ENCODE assay signal across 35 cellular contexts in genomic region chr3:23213813-23214212, GRCh38.
"Had no signal": no experiment of that assay in that cellular context is flagged by ENCODE, and none has a peak within 500 bp of the region (broad histone marks: within the 10 kb centered on the region; RNA-seq: fewer than 3 reads in every experiment).

No MANE protein-coding gene starts in this region.

- H3K36me3 ChIP-seq: MG63 had no signal

- H3K9me3 ChIP-seq: MG63 had no signal

- H3K27me3 ChIP-seq: MG63 had no signal

- H3K4me3 ChIP-seq: MG63 had no signal

- DNase-seq: Karpas-422, Kasumi-1, MG63, MM.1S, MV-4-11, NCI-H1048, NCI-H1092, NCI-H1092 treated with DMSO at 0.1 percent for 48 hours, NCI-H1105, NCI-H1105 treated with DMSO at 0.1 percent for 48 hours, NCI-H1417, NCI-H1417 treated with DMSO at 0.1 percent for 48 hours, NCI-H1436, NCI-H1436 treated with DMSO at 0.1 percent for 48 hours, NCI-H146, NCI-H1694, NCI-H1694 treated with DMSO at 0.1 percent for 48 hours, NCI-H187, NCI-H187 treated with DMSO at 0.1 percent for 48 hours, NCI-H1930, NCI-H2029, NCI-H2029 treated with DMSO at 0.1 percent for 48 hours, NCI-H2081, NCI-H2081 treated with DMSO at 0.1 percent for 48 hours, NCI-H2107, NCI-H2171, NCI-H2171 treated with DMSO at 0.1 percent for 48 hours, NCI-H2227 treated with DMSO at 0.1 percent for 48 hours, NCI-H226, NCI-H345, NCI-H446, NCI-H446 treated with DMSO at 0.1 percent for 48 hours, NCI-H510A, NCI-H510A treated with DMSO at 0.1 percent for 48 hours, NCI-H524 had no signal
